In genomic region chr17:67025216-67025792, GRCh38 we compare ENCODE assay signal across 20 cellular contexts. TPM values are rescaled to one million over a fixed set of nuclear protein-coding genes. Genes with fewer than 3 reads are reported as not detected.
DNase-seq lines count a peak whose midpoint lies in the region; ATAC-seq and TF ChIP-seq lines count a peak whose summit lies in the region.
"Had no signal": no experiment of that assay in that cellular context is flagged by ENCODE, and none has a peak within 500 bp of the region (broad histone marks: within the 10 kb centered on the region; RNA-seq: fewer than 3 reads in every experiment).

No MANE protein-coding gene starts in this region.

- H3K4me3 ChIP-seq in stomach = no peak overlapping the region
- H3K4me3 ChIP-seq: GM12878, MG63 had no signal

- TF ChIP-seq EP300 in stomach (IDR thresholded peaks at IDR 0.05) = no peak

- H3K36me3 ChIP-seq in stomach = no peaks in the 10 kb centered on the region
- H3K36me3 ChIP-seq: MG63 had no signal

- DNase-seq in COR-L47 (lab: John Stamatoyannopoulos, UW) (peak; percentile 46), NCI-H69 (lab: John Stamatoyannopoulos, UW) (peak; percentile 75), left colon (peak; percentile 86 to 93), stomach (peak; percentile 72), NCI-H510A treated with DMSO at 0.1 percent for 48 hours (lab: John Stamatoyannopoulos, UW) (no peak), cerebellar nuclear complex (lab: John Stamatoyannopoulos, UW) (no peak), T1000 (lab: John Stamatoyannopoulos, UW) (no peak)
- DNase-seq in naive thymus-derived CD8-positive, alpha-beta T cell = no peak
- DNase-seq: CD4-positive, alpha-beta memory T cell; GDM1; MG63; NCI-H1092; NCI-H146; NCI-H2081 treated with DMSO at 0.1 percent for 48 hours; NCI-H524 treated with DMSO at 0.1 percent for 48 hours; SIG-M5 had no signal

- H3K4me1 Mint-ChIP-seq in naive thymus-derived CD8-positive, alpha-beta T cell = no peaks in the 10 kb centered on the region
- H3K4me1 Mint-ChIP-seq: CD4-positive, alpha-beta memory T cell had no signal

- H3K27me3 ChIP-seq in stomach = no peaks in the 10 kb centered on the region
- H3K27me3 ChIP-seq: MG63 had no signal

- intact Hi-C loops in left colon (cut with DNase I, micrococcal nuclease) = no loop called here
- intact Hi-C loops in stomach (cut with DNase I; ENCODE audit: low total_unique reads) = no loop called here

- H3K9me3 ChIP-seq in stomach = no peaks in the 10 kb centered on the region
- H3K9me3 ChIP-seq: MG63 had no signal

- ATAC-seq in left colon = peak; percentile 95
- no peak for ATAC-seq in naive thymus-derived CD8-positive, alpha-beta T cell
- ATAC-seq: GM12878 had no signal

- no peak overlapping the region for H3K27ac ChIP-seq in stomach

- peaks cover 0 to 9% (median 0%) of the 10 kb centered on the region in 5 donors for H3K27me3 Mint-ChIP-seq in naive thymus-derived CD8-positive, alpha-beta T cell

- POLR2A ChIA-PET in naive thymus-derived CD8-positive, alpha-beta T cell (lab: Charles Lee) = no interaction called here

- peaks cover 0 to 21% (median 10%) of the 10 kb centered on the region in 4 donors for H3K4me1 ChIP-seq in stomach

- no peak for TF ChIP-seq CTCF in stomach (IDR thresholded peaks at IDR 0.05)

- H3K27ac Mint-ChIP-seq in naive thymus-derived CD8-positive, alpha-beta T cell = no peak overlapping the region

- no peaks in the 10 kb centered on the region for H3K36me3 Mint-ChIP-seq in naive thymus-derived CD8-positive, alpha-beta T cell
- H3K36me3 Mint-ChIP-seq: CD4-positive, alpha-beta memory T cell had no signal

- H3K9me3 Mint-ChIP-seq in naive thymus-derived CD8-positive, alpha-beta T cell = no peaks in the 10 kb centered on the region
- H3K9me3 Mint-ChIP-seq: CD4-positive, alpha-beta memory T cell had no signal

- TF ChIP-seq POLR2A in stomach (IDR thresholded peaks at IDR 0.05) = no peak

- 48 to 75% (median 54%) methylated on average over 10 to 20 of the region's 20 CpGs for WGBS in stomach, 5 donors

- no peak overlapping the region for H3K4me3 Mint-ChIP-seq in naive thymus-derived CD8-positive, alpha-beta T cell
- H3K4me3 Mint-ChIP-seq: CD4-positive, alpha-beta memory T cell had no signal

RNA-seq across cellular contexts. Expression of gene CACNG1, which starts 19.1 kb away (rescaled TPM):
- total RNA-seq in left colon (not detected), stomach (not detected)
- polyA plus RNA-seq in stomach = not detected
- total RNA-seq in naive thymus-derived CD8-positive, alpha-beta T cell = not detected
- not detected for polyA plus RNA-seq in naive thymus-derived CD8-positive, alpha-beta T cell
- total RNA-seq: A172; CD4-positive, alpha-beta memory T cell; GM12878; H1 had no signal
- polyA plus RNA-seq: BJ; CD4-positive, alpha-beta memory T cell; GM12878; H1 had no signal

Comparison
In these comparisons a context has a peak if more than half of its experiments do, and no peak if none do; other contexts are left out.
1. DNase-seq: peak in COR-L47 (single experiment), NCI-H69 (single experiment), left colon (2 of 2) and stomach (single experiment); none in naive thymus-derived CD8-positive, alpha-beta T cell (0 of 10), NCI-H510A treated with DMSO at 0.1 percent for 48 hours (single experiment), cerebellar nuclear complex (0 of 2) and T1000 (single experiment).